23 cellular contexts compared by ENCODE assay signal in the genomic region with DNA sequence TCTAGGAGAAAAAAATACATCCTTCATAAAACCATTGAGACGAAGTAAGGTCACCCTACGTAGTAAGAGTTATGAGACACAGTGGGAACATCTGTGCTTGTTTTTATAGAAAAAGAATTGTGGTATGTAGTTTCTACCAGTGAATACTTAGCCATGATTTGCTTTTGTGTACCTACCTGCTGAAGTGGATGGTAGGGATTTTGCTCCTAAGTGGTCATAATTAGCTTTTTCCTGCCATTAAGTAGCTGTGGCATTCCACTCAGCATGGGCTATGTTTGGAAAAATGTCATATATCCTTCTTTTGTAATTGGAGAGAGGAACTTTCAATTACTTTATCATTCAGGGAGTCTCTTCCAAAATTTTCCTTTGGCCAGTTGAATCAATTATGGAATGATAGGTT.
DNase-seq lines count a peak whose midpoint lies in the region; ATAC-seq and TF ChIP-seq lines count a peak whose summit lies in the region.
"Had no signal": no experiment of that assay in that cellular context is flagged by ENCODE, and none has a peak within 500 bp of the region (broad histone marks: within the 10 kb centered on the region; RNA-seq: fewer than 3 reads in every experiment).

No MANE protein-coding gene starts in this region.

- no peak overlapping the region for H2BK15ac ChIP-seq in mesenchymal stem cell (ENCODE audit: low read depth, poor library complexity, severe bottlenecking)

- H3K9ac ChIP-seq in mesenchymal stem cell (ENCODE audit: low read length), result no peak overlapping the region

- no peak for ATAC-seq in activated CD8-positive, alpha-beta T cell treated with anti-CD3 and anti-CD28 coated beads for 36 hours
- ATAC-seq in activated CD8-positive, alpha-beta T cell treated with anti-CD3 and anti-CD28 coated beads, Interleukin-2, amount 10 ng/mL, durations not matched to agents 7 days and 5 days, result no peak
- ATAC-seq in GM23338, result no peak
- no peak for ATAC-seq in WTC11
- no peak for ATAC-seq in natural killer cell treated with Interleukin-12 subunit alpha and Interleukin-12 subunit beta and Interleukin-15 and Interleukin-18, amount 100 ng/mL, for 72 hours
- ATAC-seq in psoas muscle, result no peak
- ATAC-seq: activated CD8-positive, alpha-beta memory T cell treated with anti-CD3 and anti-CD28 coated beads, Interleukin-2, amount 10 ng/mL, durations not matched to agents 7 days and 5 days had no signal

- H3K4me2 ChIP-seq in GM23338, result no peak overlapping the region
- H3K4me2 ChIP-seq in mesenchymal stem cell (ENCODE audit: low read length, poor library complexity, severe bottlenecking), result no peak overlapping the region

- H2BK120ac ChIP-seq in mesenchymal stem cell (ENCODE audit: low read depth, low read length), result no peak overlapping the region

- peaks cover 4% of the 10 kb centered on the region for H3K9me3 ChIP-seq in mesenchymal stem cell (ENCODE audit: control insufficient read depth, low read length)
- H3K9me3 ChIP-seq in psoas muscle, result no peaks in the 10 kb centered on the region
- H3K9me3 ChIP-seq: esophagus muscularis mucosa, sigmoid colon, testis had no signal

- no peak overlapping the region for H3K14ac ChIP-seq in mesenchymal stem cell (ENCODE audit: low read length in 2 of 2)

- peaks cover 74% of the 10 kb centered on the region for H3K36me3 Mint-ChIP-seq in activated CD8-positive, alpha-beta T cell treated with anti-CD3 and anti-CD28 coated beads for 36 hours (ENCODE audit: low read depth)
- H3K36me3 Mint-ChIP-seq in activated CD8-positive, alpha-beta T cell treated with anti-CD3 and anti-CD28 coated beads, Interleukin-2, amount 10 ng/mL, durations not matched to agents 7 days and 5 days (ENCODE audit: low read depth), result peaks cover 78% of the 10 kb centered on the region
- peaks cover 81% of the 10 kb centered on the region for H3K36me3 Mint-ChIP-seq in GM23338 (ENCODE audit: low read depth)
- peaks cover 82% of the 10 kb centered on the region for H3K36me3 Mint-ChIP-seq in WTC11
- H3K36me3 Mint-ChIP-seq in natural killer cell treated with Interleukin-12 subunit alpha and Interleukin-12 subunit beta and Interleukin-15 and Interleukin-18, amount 100 ng/mL, for 72 hours, result peaks cover 39% of the 10 kb centered on the region

- no peak overlapping the region for H3K4me3 Mint-ChIP-seq in activated CD8-positive, alpha-beta T cell treated with anti-CD3 and anti-CD28 coated beads for 36 hours
- no peak overlapping the region for H3K4me3 Mint-ChIP-seq in activated CD8-positive, alpha-beta T cell treated with anti-CD3 and anti-CD28 coated beads, Interleukin-2, amount 10 ng/mL, durations not matched to agents 7 days and 5 days
- H3K4me3 Mint-ChIP-seq in GM23338 (no peak overlapping the region), WTC11 (no peak overlapping the region)
- no peak overlapping the region for H3K4me3 Mint-ChIP-seq in natural killer cell treated with Interleukin-12 subunit alpha and Interleukin-12 subunit beta and Interleukin-15 and Interleukin-18, amount 100 ng/mL, for 72 hours
- H3K4me3 Mint-ChIP-seq: activated CD8-positive, alpha-beta memory T cell treated with anti-CD3 and anti-CD28 coated beads, Interleukin-2, amount 10 ng/mL, durations not matched to agents 7 days and 5 days had no signal

- peak overlapping the region; percentile 25 for H3K27ac Mint-ChIP-seq in activated CD8-positive, alpha-beta T cell treated with anti-CD3 and anti-CD28 coated beads for 36 hours
- no peak overlapping the region for H3K27ac Mint-ChIP-seq in activated CD8-positive, alpha-beta T cell treated with anti-CD3 and anti-CD28 coated beads, Interleukin-2, amount 10 ng/mL, durations not matched to agents 7 days and 5 days
- H3K27ac Mint-ChIP-seq in GM23338 (no peak overlapping the region), WTC11 (peak overlapping the region; percentile 59)
- H3K27ac Mint-ChIP-seq in natural killer cell treated with Interleukin-12 subunit alpha and Interleukin-12 subunit beta and Interleukin-15 and Interleukin-18, amount 100 ng/mL, for 72 hours, result peak overlapping the region; percentile 23 to 39
- H3K27ac Mint-ChIP-seq: activated CD8-positive, alpha-beta memory T cell treated with anti-CD3 and anti-CD28 coated beads, Interleukin-2, amount 10 ng/mL, durations not matched to agents 7 days and 5 days had no signal

- H3F3A ChIP-seq in GM23338 (replicated peaks; ENCODE audit: low read depth), result no peaks in the 10 kb centered on the region

- DNase-seq in activated CD8-positive, alpha-beta T cell treated with anti-CD3 and anti-CD28 coated beads for 36 hours, result no peak
- DNase-seq in activated CD8-positive, alpha-beta T cell treated with anti-CD3 and anti-CD28 coated beads, Interleukin-2, amount 10 ng/mL, durations not matched to agents 7 days and 5 days, result no peak
- DNase-seq in GM23338 (ENCODE audit: low spot score), result no peak
- no peak for DNase-seq in WTC11 (ENCODE audit: low spot score)
- no peak for DNase-seq in natural killer cell treated with Interleukin-12 subunit alpha and Interleukin-12 subunit beta and Interleukin-15 and Interleukin-18, amount 100 ng/mL, for 72 hours (ENCODE audit: low spot score)
- no peak for DNase-seq in NCI-H345 treated with DMSO at 0.1 percent for 48 hours (lab: John Stamatoyannopoulos, UW; ENCODE audit: unreplicated experiment)
- DNase-seq in mesenchymal stem cell, result no peak
- no peak for DNase-seq in psoas muscle
- DNase-seq: ACHN; activated CD4-positive, CD25-positive, alpha-beta regulatory T cell; activated CD8-positive, alpha-beta memory T cell treated with anti-CD3 and anti-CD28 coated beads, Interleukin-2, amount 10 ng/mL, durations not matched to agents 7 days and 5 days; activated gamma-delta T cell; aorta; C1 segment of cervical spinal cord; effector CD4-positive, alpha-beta T cell; GDM1; NCI-H1694 treated with DMSO at 0.1 percent for 48 hours; NCI-H510A treated with DMSO at 0.1 percent for 48 hours; posterior cingulate gyrus; sigmoid colon; T1000; testis had no signal

- H2BK12ac ChIP-seq in mesenchymal stem cell (ENCODE audit: low read length in 2 of 2), result no peak overlapping the region

- no peak overlapping the region for H3K18ac ChIP-seq in mesenchymal stem cell (ENCODE audit: low read depth in 1 of 2, low read length in 2 of 2)

- no peaks in the 10 kb centered on the region for H3K9me2 ChIP-seq in GM23338 (ENCODE audit: insufficient read depth)

- H3K36me3 ChIP-seq in GM23338 (ENCODE audit: insufficient read depth) (peaks cover 23% of the 10 kb centered on the region), mesenchymal stem cell (ENCODE audit: control insufficient read depth in 1 of 2, insufficient read depth in 2 of 2, low read depth in 1 of 2, low read length in 2 of 2) (peaks cover 21 to 94% of the 10 kb centered on the region in 2 experiments), psoas muscle (ENCODE audit: insufficient read depth in 1 of 2, low read depth in 1 of 2) (peaks cover 3 to 85% of the 10 kb centered on the region in 2 donors)

- intact Hi-C loops in activated CD8-positive, alpha-beta T cell treated with anti-CD3 and anti-CD28 coated beads for 36 hours (cut with micrococcal nuclease), result no loop called here
- intact Hi-C loops in psoas muscle (cut with DNase I), result no loop called here

- H3K27me3 Mint-ChIP-seq in activated CD8-positive, alpha-beta T cell treated with anti-CD3 and anti-CD28 coated beads for 36 hours, result no peaks in the 10 kb centered on the region
- no peaks in the 10 kb centered on the region for H3K27me3 Mint-ChIP-seq in activated CD8-positive, alpha-beta T cell treated with anti-CD3 and anti-CD28 coated beads, Interleukin-2, amount 10 ng/mL, durations not matched to agents 7 days and 5 days (ENCODE audit: low read depth)
- H3K27me3 Mint-ChIP-seq in GM23338 (ENCODE audit: insufficient read depth, low read depth, poor library complexity) (no peaks in the 10 kb centered on the region), WTC11 (ENCODE audit: low read depth) (no peaks in the 10 kb centered on the region)
- H3K27me3 Mint-ChIP-seq in natural killer cell treated with Interleukin-12 subunit alpha and Interleukin-12 subunit beta and Interleukin-15 and Interleukin-18, amount 100 ng/mL, for 72 hours, result no peaks in the 10 kb centered on the region
- H3K27me3 Mint-ChIP-seq: activated CD8-positive, alpha-beta memory T cell treated with anti-CD3 and anti-CD28 coated beads, Interleukin-2, amount 10 ng/mL, durations not matched to agents 7 days and 5 days had no signal

- POLR2A ChIA-PET in activated CD8-positive, alpha-beta T cell treated with anti-CD3 and anti-CD28 coated beads for 36 hours (lab: Charles Lee), result interaction anchor here (1.2 kb wide), 1 partner anchor 11 kb away, joined by 5 read pairs; no protein-coding TSS in a partner anchor
- POLR2A ChIA-PET in activated CD8-positive, alpha-beta T cell treated with anti-CD3 and anti-CD28 coated beads, Interleukin-2, amount 10 ng/mL, durations not matched to agents 7 days and 5 days (lab: Charles Lee), result no interaction called here
- POLR2A ChIA-PET in WTC11 (lab: Charles Lee), result no interaction called here

- CTCF ChIA-PET in activated CD8-positive, alpha-beta T cell treated with anti-CD3 and anti-CD28 coated beads for 36 hours (lab: Charles Lee), result interaction anchor here (0.9 to 1.5 kb wide), 5 partner anchors 10 to 167 kb away, joined by 3 to 5 read pairs (median 3); no protein-coding TSS in a partner anchor
- CTCF ChIA-PET in activated CD8-positive, alpha-beta T cell treated with anti-CD3 and anti-CD28 coated beads, Interleukin-2, amount 10 ng/mL, durations not matched to agents 7 days and 5 days (lab: Charles Lee), result interaction anchor here (1.2 kb wide), 1 partner anchor 9 kb away, joined by 4 read pairs; no protein-coding TSS in a partner anchor
- CTCF ChIA-PET in WTC11 (lab: Charles Lee), result no interaction called here

- H3K79me2 ChIP-seq in GM23338 (replicated peaks; ENCODE audit: insufficient read depth), result peaks cover 56% of the 10 kb centered on the region

- no peak overlapping the region for H2AK5ac ChIP-seq in mesenchymal stem cell (ENCODE audit: low read length, severe bottlenecking)

- H3K4me1 Mint-ChIP-seq in activated CD8-positive, alpha-beta T cell treated with anti-CD3 and anti-CD28 coated beads for 36 hours (ENCODE audit: low read depth), result peaks cover 40% of the 10 kb centered on the region
- H3K4me1 Mint-ChIP-seq in activated CD8-positive, alpha-beta T cell treated with anti-CD3 and anti-CD28 coated beads, Interleukin-2, amount 10 ng/mL, durations not matched to agents 7 days and 5 days (ENCODE audit: low read depth), result peaks cover 6% of the 10 kb centered on the region
- H3K4me1 Mint-ChIP-seq in GM23338, result no peaks in the 10 kb centered on the region
- peaks cover 20% of the 10 kb centered on the region for H3K4me1 Mint-ChIP-seq in WTC11
- peaks cover 18 to 34% of the 10 kb centered on the region in 2 donors for H3K4me1 Mint-ChIP-seq in natural killer cell treated with Interleukin-12 subunit alpha and Interleukin-12 subunit beta and Interleukin-15 and Interleukin-18, amount 100 ng/mL, for 72 hours (ENCODE audit: low read depth in 2 of 2)

- no peak overlapping the region for H3K23ac ChIP-seq in mesenchymal stem cell (ENCODE audit: low read length in 2 of 2)

- H3K4me1 ChIP-seq in GM23338 (ENCODE audit: insufficient read depth) (no peaks in the 10 kb centered on the region), mesenchymal stem cell (ENCODE audit: control insufficient read depth, insufficient read depth, low read depth, low read length) (peaks cover 5% of the 10 kb centered on the region), psoas muscle (peaks cover 5% of the 10 kb centered on the region)
- H3K4me1 ChIP-seq: testis had no signal

- H3K27me3 ChIP-seq in GM23338 (ENCODE audit: insufficient read depth) (no peaks in the 10 kb centered on the region), mesenchymal stem cell (ENCODE audit: control insufficient read depth in 1 of 2, insufficient read depth in 1 of 2, low read length in 2 of 2) (no peaks in the 10 kb centered on the region), psoas muscle (ENCODE audit: insufficient read depth in 3 of 3, low read length in 2 of 3) (no peaks in the 10 kb centered on the region)
- H3K27me3 ChIP-seq: esophagus muscularis mucosa, sigmoid colon, testis had no signal

- no peaks in the 10 kb centered on the region for H3K79me1 ChIP-seq in mesenchymal stem cell (replicated peaks; ENCODE audit: low read length, poor library complexity, severe bottlenecking)

- no peak overlapping the region for H4K8ac ChIP-seq in mesenchymal stem cell (ENCODE audit: low read length)

- H3K4me3 ChIP-seq in GM23338 (no peak overlapping the region), mesenchymal stem cell (ENCODE audit: insufficient read depth in 1 of 2, low read depth in 1 of 2, low read length in 2 of 2) (no peak overlapping the region), psoas muscle (no peak overlapping the region)
- H3K4me3 ChIP-seq: esophagus muscularis mucosa, sigmoid colon, testis had no signal

- H2AFZ ChIP-seq in GM23338, result no peak overlapping the region
- no peak overlapping the region for H2AFZ ChIP-seq in mesenchymal stem cell (ENCODE audit: low read depth, low read length)

- H2BK5ac ChIP-seq in mesenchymal stem cell (ENCODE audit: low read depth, low read length, poor library complexity, severe bottlenecking), result no peak overlapping the region

- 94% methylated on average over 2 of the region's 2 CpGs for WGBS in mesenchymal stem cell
- WGBS in psoas muscle, 3 donors, result 95 to 99% (median 96%) methylated on average over 2 of the region's 2 CpGs

- TF ChIP-seq CTCF in activated CD8-positive, alpha-beta T cell treated with anti-CD3 and anti-CD28 coated beads for 36 hours (IDR thresholded peaks at IDR 0.05), result no peak
- TF ChIP-seq CTCF in GM23338 (conservative IDR thresholded peaks at IDR 0.05; ENCODE audit: low read depth in 2 of 2) (no peak), WTC11 (IDR thresholded peaks at IDR 0.05) (no peak), psoas muscle (IDR thresholded peaks at IDR 0.05) (no peak)

- H4K91ac ChIP-seq in mesenchymal stem cell (ENCODE audit: low read length), result no peak overlapping the region

- peaks cover 3% of the 10 kb centered on the region for H3K9me3 Mint-ChIP-seq in activated CD8-positive, alpha-beta T cell treated with anti-CD3 and anti-CD28 coated beads for 36 hours
- no peaks in the 10 kb centered on the region for H3K9me3 Mint-ChIP-seq in activated CD8-positive, alpha-beta T cell treated with anti-CD3 and anti-CD28 coated beads, Interleukin-2, amount 10 ng/mL, durations not matched to agents 7 days and 5 days (ENCODE audit: insufficient read depth)
- no peaks in the 10 kb centered on the region for H3K9me3 Mint-ChIP-seq in GM23338
- no peaks in the 10 kb centered on the region for H3K9me3 Mint-ChIP-seq in WTC11
- H3K9me3 Mint-ChIP-seq in natural killer cell treated with Interleukin-12 subunit alpha and Interleukin-12 subunit beta and Interleukin-15 and Interleukin-18, amount 100 ng/mL, for 72 hours, result no peaks in the 10 kb centered on the region

- peaks cover 7% of the 10 kb centered on the region; the same call in 1 of the 2 replicates for H4K20me1 ChIP-seq in GM23338 (replicated peaks; ENCODE audit: insufficient read depth)

- H3K4ac ChIP-seq in mesenchymal stem cell (ENCODE audit: low read depth in 1 of 2, low read length in 2 of 2), result no peak overlapping the region

- H3K27ac ChIP-seq in GM23338 (ENCODE audit: low read depth) (peak overlapping the region; percentile 4), mesenchymal stem cell (ENCODE audit: low read length, poor library complexity, severe bottlenecking) (no peak overlapping the region), psoas muscle (no peak overlapping the region)
- H3K27ac ChIP-seq: esophagus muscularis mucosa, sigmoid colon, testis had no signal

Comparison
In these comparisons a context has a peak if more than half of its experiments do, and no peak if none do; other contexts are left out.
1. H3K27ac Mint-ChIP-seq: peak in activated CD8-positive, alpha-beta T cell treated with anti-CD3 and anti-CD28 coated beads for 36 hours (single experiment), WTC11 (single experiment) and natural killer cell treated with Interleukin-12 subunit alpha and Interleukin-12 subunit beta and Interleukin-15 and Interleukin-18, amount 100 ng/mL, for 72 hours (2 of 2); none in activated CD8-positive, alpha-beta T cell treated with anti-CD3 and anti-CD28 coated beads, Interleukin-2, amount 10 ng/mL, durations not matched to agents 7 days and 5 days (single experiment) and GM23338 (single experiment).